In the genomic region with DNA sequence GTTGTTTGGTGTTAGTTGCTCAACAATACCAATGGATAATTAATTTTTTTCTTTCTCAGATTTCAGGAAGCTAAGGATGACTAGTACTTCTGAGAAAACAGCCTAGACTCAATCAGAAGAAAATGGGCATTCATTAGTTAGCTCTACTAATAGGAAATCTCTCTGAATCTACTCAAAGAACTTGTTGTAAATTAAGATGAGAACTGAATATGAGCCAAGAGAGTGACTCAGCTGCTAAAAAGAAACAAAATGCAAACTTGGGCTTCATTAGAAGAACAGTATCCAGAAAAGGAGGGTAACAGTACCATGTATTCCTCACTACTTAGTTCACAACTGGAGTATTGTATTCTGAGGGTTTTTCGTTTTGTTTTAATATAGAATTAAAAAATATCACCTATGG, we compare ENCODE assay signal across 1 cellular context.
TF ChIP-seq lines count a peak whose summit lies in the region.

No MANE protein-coding gene starts in this region.

TF ChIP-seq in SK-N-SH, 30 proteins besides CTCF, POLR2A, EP300 and RAD21 (continued from another document):
- TF ChIP-seq, protein P1, sequence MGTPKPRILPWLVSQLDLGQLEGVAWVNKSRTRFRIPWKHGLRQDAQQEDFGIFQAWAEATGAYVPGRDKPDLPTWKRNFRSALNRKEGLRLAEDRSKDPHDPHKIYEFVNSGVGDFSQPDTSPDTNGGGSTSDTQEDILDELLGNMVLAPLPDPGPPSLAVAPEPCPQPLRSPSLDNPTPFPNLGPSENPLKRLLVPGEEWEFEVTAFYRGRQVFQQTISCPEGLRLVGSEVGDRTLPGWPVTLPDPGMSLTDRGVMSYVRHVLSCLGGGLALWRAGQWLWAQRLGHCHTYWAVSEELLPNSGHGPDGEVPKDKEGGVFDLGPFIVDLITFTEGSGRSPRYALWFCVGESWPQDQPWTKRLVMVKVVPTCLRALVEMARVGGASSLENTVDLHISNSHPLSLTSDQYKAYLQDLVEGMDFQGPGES (IDR thresholded peaks at IDR 0.05; ENCODE audit: low read depth, low read length), result no peak
- TF ChIP-seq RXRA (IDR thresholded peaks at IDR 0.05; ENCODE audit: borderline replicate concordance, low read depth) (no peak), FOXJ3 (CRISPR knock-in tag; IDR thresholded peaks at IDR 0.05) (no peak), CHD2 (IDR thresholded peaks at IDR 0.05; ENCODE audit: low read length, partially characterized antibody) (no peak), ELF1 (IDR thresholded peaks at IDR 0.05) (no peak), EZH2phosphoT487 (IDR thresholded peaks at IDR 0.05; ENCODE audit: borderline replicate concordance, low read depth) (no peak), JUND (IDR thresholded peaks at IDR 0.05) (no peak), SIN3A (IDR thresholded peaks at IDR 0.05; ENCODE audit: borderline replicate concordance, low read depth, low read length) (no peak), MEF2A (IDR thresholded peaks at IDR 0.05; ENCODE audit: borderline replicate concordance, low read depth) (no peak), TCF12 (IDR thresholded peaks at IDR 0.05) (no peak), MXI1 (IDR thresholded peaks at IDR 0.05; ENCODE audit: low read depth, low read length) (no peak), FOXM1 (IDR thresholded peaks at IDR 0.05; ENCODE audit: low read depth) (no peak), POLR2AphosphoS5 (IDR thresholded peaks at IDR 0.05; ENCODE audit: low read depth, low read length) (no peak), NFIC (IDR thresholded peaks at IDR 0.05; ENCODE audit: borderline replicate concordance) (no peak), NRF1 (IDR thresholded peaks at IDR 0.05; ENCODE audit: low read depth, low read length) (no peak), TEAD4 (IDR thresholded peaks at IDR 0.05; ENCODE audit: borderline replicate concordance, insufficient read depth) (no peak), TAF1 (IDR thresholded peaks at IDR 0.05; ENCODE audit: borderline replicate concordance, low read depth, low read length) (no peak)
- TF ChIP-seq, protein P2, sequence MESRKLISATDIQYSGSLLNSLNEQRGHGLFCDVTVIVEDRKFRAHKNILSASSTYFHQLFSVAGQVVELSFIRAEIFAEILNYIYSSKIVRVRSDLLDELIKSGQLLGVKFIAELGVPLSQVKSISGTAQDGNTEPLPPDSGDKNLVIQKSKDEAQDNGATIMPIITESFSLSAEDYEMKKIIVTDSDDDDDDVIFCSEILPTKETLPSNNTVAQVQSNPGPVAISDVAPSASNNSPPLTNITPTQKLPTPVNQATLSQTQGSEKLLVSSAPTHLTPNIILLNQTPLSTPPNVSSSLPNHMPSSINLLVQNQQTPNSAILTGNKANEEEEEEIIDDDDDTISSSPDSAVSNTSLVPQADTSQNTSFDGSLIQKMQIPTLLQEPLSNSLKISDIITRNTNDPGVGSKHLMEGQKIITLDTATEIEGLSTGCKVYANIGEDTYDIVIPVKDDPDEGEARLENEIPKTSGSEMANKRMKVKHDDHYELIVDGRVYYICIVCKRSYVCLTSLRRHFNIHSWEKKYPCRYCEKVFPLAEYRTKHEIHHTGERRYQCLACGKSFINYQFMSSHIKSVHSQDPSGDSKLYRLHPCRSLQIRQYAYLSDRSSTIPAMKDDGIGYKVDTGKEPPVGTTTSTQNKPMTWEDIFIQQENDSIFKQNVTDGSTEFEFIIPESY (IDR thresholded peaks at IDR 0.05; ENCODE audit: borderline replicate concordance, low read depth), result no peak
- TF ChIP-seq, protein P3, sequence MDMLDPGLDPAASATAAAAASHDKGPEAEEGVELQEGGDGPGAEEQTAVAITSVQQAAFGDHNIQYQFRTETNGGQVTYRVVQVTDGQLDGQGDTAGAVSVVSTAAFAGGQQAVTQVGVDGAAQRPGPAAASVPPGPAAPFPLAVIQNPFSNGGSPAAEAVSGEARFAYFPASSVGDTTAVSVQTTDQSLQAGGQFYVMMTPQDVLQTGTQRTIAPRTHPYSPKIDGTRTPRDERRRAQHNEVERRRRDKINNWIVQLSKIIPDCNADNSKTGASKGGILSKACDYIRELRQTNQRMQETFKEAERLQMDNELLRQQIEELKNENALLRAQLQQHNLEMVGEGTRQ (IDR thresholded peaks at IDR 0.05; ENCODE audit: borderline replicate concordance, low read depth, low read length), result no peak
